Comparison of ENCODE assay signal across 34 cellular contexts in genomic region chr17:60741031-60741430, GRCh38.
"Had no signal": no experiment of that assay in that cellular context is flagged by ENCODE, and none has a peak within 500 bp of the region (broad histone marks: within the 10 kb centered on the region; RNA-seq: fewer than 3 reads in every experiment).

No MANE protein-coding gene starts in this region.

- FAIRE-seq: astrocyte, colon, TTC549 had no signal

- H3K4me3 ChIP-seq: adrenal gland, body of pancreas, breast epithelium had no signal

- H3K36me3 ChIP-seq: adrenal gland, brain microvascular endothelial cell, breast epithelium had no signal

- DNase-seq: activated B cell treated with CpG ODN at 0.5 μM for 24 hours; activated CD4-positive, alpha-beta memory T cell treated with anti-CD3 and anti-CD28 coated beads for 36 hours; activated CD4-positive, alpha-beta T cell treated with anti-CD3 and anti-CD28 coated beads for 4 hours; activated CD4-positive, alpha-beta T cell treated with anti-CD3 and anti-CD28 coated beads, Interleukin-2, amount 10 ng/mL, durations not matched to agents 24 days and 14 days; activated CD4-positive, alpha-beta T cell treated with anti-CD3 and anti-CD28 coated beads, Interleukin-2, amount 50 U/mL, for 1 hour; activated CD4-positive, alpha-beta T cell treated with anti-CD3 and anti-CD28 coated beads, Interleukin-2, amount 50 U/mL, for 4 hours; activated CD4-positive, CD25-positive, alpha-beta regulatory T cell treated with anti-CD3 and anti-CD28 coated beads, Interleukin-2, amount 50 U/mL, for 72 hours; activated CD8-positive, alpha-beta memory T cell treated with anti-CD3 and anti-CD28 coated beads, Interleukin-2, amount 50 U/mL, for 4 hours; activated CD8-positive, alpha-beta T cell treated with anti-CD3 and anti-CD28 coated beads for 36 hours; activated effector memory CD4-positive, alpha-beta T cell treated with anti-CD3 and anti-CD28 coated beads, Interleukin-2, amount 50 U/mL, for 16 hours; activated gamma-delta T cell treated with Interleukin-2 at 50 U/mL for 16 hours; activated naive CD4-positive, alpha-beta T cell; activated naive CD4-positive, alpha-beta T cell treated with anti-CD3 and anti-CD28 coated beads for 36 hours; activated naive CD4-positive, alpha-beta T cell treated with anti-CD3 and anti-CD28 coated beads, Interleukin-2, amount 50 U/mL, for 16 hours; activated naive CD8-positive, alpha-beta T cell treated with anti-CD3 and anti-CD28 coated beads for 36 hours; activated T-cell treated with anti-CD3 and anti-CD28 coated beads for 4 hours; activated T-cell treated with anti-CD3 and anti-CD28 coated beads, Interleukin-2, amount 50 U/mL, for 1 hour; activated T-cell treated with anti-CD3 and anti-CD28 coated beads, Interleukin-2, amount 50 U/mL, for 4 hours; activated T-cell treated with anti-CD3 and anti-CD28 coated beads, Interleukin-2, amount 50 U/mL, for 72 hours; adrenal gland; amniotic stem cell; aorta; body of pancreas; brain microvascular endothelial cell; central memory CD4-positive, alpha-beta T cell; T-helper 2 cell; T-helper 9 cell had no signal

- H3K9me3 ChIP-seq: adrenal gland, body of pancreas, breast epithelium had no signal

- H3K27ac ChIP-seq: adrenal gland, body of pancreas, brain microvascular endothelial cell, breast epithelium, VCaP had no signal

- H3K27me3 ChIP-seq: adrenal gland, body of pancreas, brain microvascular endothelial cell, breast epithelium had no signal

- H3K4me1 ChIP-seq: adrenal gland, body of pancreas, breast epithelium had no signal

- ATAC-seq: activated CD8-positive, alpha-beta T cell treated with anti-CD3 and anti-CD28 coated beads for 36 hours; activated naive CD4-positive, alpha-beta T cell treated with anti-CD3 and anti-CD28 coated beads, Interleukin-2, amount 50 U/mL, for 72 hours; activated T-cell treated with anti-CD3 and anti-CD28 coated beads, Interleukin-2, amount 50 U/mL, for 4 hours; activated T-cell treated with anti-CD3 and anti-CD28 coated beads, Interleukin-2, amount 50 U/mL, for 72 hours; activated T-helper 17 cell treated with anti-CD3 and anti-CD28 coated beads, Interleukin-2, amount 50 U/mL, for 72 hours; body of pancreas had no signal
